12 cellular contexts compared by ENCODE assay signal in the genomic region with DNA sequence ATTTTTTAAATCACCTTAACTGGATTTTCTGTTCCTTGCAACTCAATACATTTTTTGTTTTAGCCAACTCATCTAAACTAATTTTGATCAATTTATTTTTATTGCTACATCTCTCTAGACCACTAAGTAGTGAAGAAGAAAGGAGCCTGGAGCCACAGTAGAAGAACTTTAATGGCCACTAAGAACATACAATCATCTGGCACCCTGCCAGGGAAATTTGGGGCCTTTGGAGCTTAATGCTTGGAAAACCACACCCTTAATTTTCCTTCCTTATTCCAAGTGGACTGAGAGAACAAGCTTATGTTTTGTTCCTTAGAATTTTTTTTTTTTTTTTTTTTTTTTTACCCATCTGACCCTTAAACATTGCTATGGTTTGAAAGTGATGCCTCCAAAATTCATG.
"Had no signal": no experiment of that assay in that cellular context is flagged by ENCODE, and none has a peak within 500 bp of the region (broad histone marks: within the 10 kb centered on the region; RNA-seq: fewer than 3 reads in every experiment).

No MANE protein-coding gene starts in this region.

- ATAC-seq: activated T-cell treated with anti-CD3 and anti-CD28 coated beads, Interleukin-2, amount 50 U/mL, for 72 hours; natural killer cell; stimulated activated effector memory CD8-positive, alpha-beta T cell treated with anti-CD3 and anti-CD28 coated beads, Interleukin-12 subunit alpha, Interleukin-12 subunit beta, amount 100 ng/mL, for 72 hours had no signal

- DNase-seq: activated CD4-positive, alpha-beta T cell treated with anti-CD3 and anti-CD28 coated beads, Interleukin-2, amount 10 ng/mL, durations not matched to agents 7 days and 5 days; activated CD8-positive, alpha-beta memory T cell treated with anti-CD3 and anti-CD28 coated beads, Interleukin-2, amount 50 U/mL, for 48 hours; activated gamma-delta T cell; activated T-cell treated with anti-CD3 and anti-CD28 coated beads, Interleukin-2, amount 50 U/mL, for 72 hours; cortex of kidney; effector CD4-positive, alpha-beta T cell; glutamatergic neuron; natural killer cell; T-helper 9 cell; tibial artery; uterus had no signal

- H3K27me3 ChIP-seq: tibial artery, uterus had no signal

- H3K9me3 ChIP-seq: uterus had no signal

- H3K27ac ChIP-seq: tibial artery, uterus had no signal

- H3K36me3 ChIP-seq: uterus had no signal

- H3K4me3 ChIP-seq: tibial artery, uterus had no signal

- H3K4me1 ChIP-seq: tibial artery, uterus had no signal
